In the genomic region with DNA sequence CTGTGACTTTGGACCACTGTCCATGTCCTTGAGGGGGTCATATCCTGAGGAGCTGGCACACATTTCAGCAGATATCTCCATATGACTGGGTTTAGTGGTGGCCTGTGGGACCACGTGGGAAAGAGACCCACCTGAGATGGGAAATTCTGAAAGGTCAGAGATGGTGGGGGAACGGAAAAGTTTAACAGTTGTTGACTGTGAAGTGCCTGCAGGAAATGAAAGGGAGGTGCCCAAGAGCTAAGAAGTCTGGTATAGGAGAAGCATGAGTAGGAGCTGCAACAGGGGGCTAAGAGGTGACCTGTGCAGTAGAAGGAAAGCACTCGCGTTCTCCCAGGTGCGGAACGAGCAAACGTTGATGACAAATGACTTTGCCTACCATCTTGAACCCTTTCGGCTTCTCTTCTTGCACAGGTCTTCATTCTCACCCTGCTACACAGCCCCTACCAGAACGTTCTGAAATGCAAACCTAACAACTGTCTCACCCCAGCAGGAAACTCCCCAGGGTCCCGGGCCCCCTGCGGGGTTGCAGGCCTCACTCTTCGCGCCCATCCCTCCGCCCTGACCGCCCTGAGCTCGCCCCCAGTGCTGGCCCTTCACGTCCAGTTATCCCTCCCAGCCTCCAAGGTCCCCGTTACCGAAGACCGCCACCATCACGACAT, we compare ENCODE assay signal across 8 cellular contexts. TPM values are rescaled to one million over a fixed set of nuclear protein-coding genes. Genes with fewer than 3 reads are reported as not detected.
DNase-seq lines count a peak whose midpoint lies in the region; ATAC-seq and TF ChIP-seq lines count a peak whose summit lies in the region.

No MANE protein-coding gene starts in this region.

- 39% methylated on average over 20 of the region's 21 CpGs for WGBS in SK-N-SH (ENCODE audit: low lambda C conversion rate)

- H3K36me3 Mint-ChIP-seq in activated naive CD8-positive, alpha-beta T cell treated with anti-CD3 and anti-CD28 coated beads, Interleukin-2, amount 50 U/mL, for 24 hours (ENCODE audit: low read depth) = peaks cover 12% of the 10 kb centered on the region

- DNase-seq in SK-N-SH = no peak
- DNase-seq in activated naive CD8-positive, alpha-beta T cell treated with anti-CD3 and anti-CD28 coated beads, Interleukin-2, amount 50 U/mL, for 24 hours = peak; percentile 52
- DNase-seq in left lung = peak in 1 of 2 donors; percentile 3
- no peak for DNase-seq in NCI-H2029 treated with DMSO at 0.1 percent for 48 hours (lab: John Stamatoyannopoulos, UW)
- DNase-seq in amniotic stem cell (lab: John Stamatoyannopoulos, UW) = no peak
- DNase-seq in MG63 = no peak

- H3K4me1 ChIP-seq in SK-N-SH (ENCODE audit: control insufficient read depth in 1 of 2, insufficient read depth in 2 of 2, low read depth in 1 of 2, low read length in 1 of 2) (peaks cover 0 to 9% of the 10 kb centered on the region in 2 experiments; a peak in 1 of 4 replicates), left lung (peaks cover 0 to 8% of the 10 kb centered on the region in 2 donors)

- peak overlapping the region; percentile 46; the same call in 1 of the 2 replicates for H2AFZ ChIP-seq in SK-N-SH (ENCODE audit: low read depth)

- no peak overlapping the region for H3K9ac ChIP-seq in SK-N-SH

- H3K9me3 ChIP-seq in SK-N-SH = no peaks in the 10 kb centered on the region
- no peaks in the 10 kb centered on the region for H3K9me3 ChIP-seq in left lung
- no peaks in the 10 kb centered on the region for H3K9me3 ChIP-seq in MG63

- H3F3A ChIP-seq in SK-N-SH (replicated peaks; ENCODE audit: insufficient read depth) = no peaks in the 10 kb centered on the region

- no peak for TF ChIP-seq EP300 in SK-N-SH (IDR thresholded peaks at IDR 0.05; ENCODE audit: borderline replicate concordance in 1 of 2, low read depth in 1 of 2, low read length in 1 of 2)

- H3K79me2 ChIP-seq in SK-N-SH (ENCODE audit: insufficient read depth) = no peaks in the 10 kb centered on the region

- CTCF ChIA-PET in SK-N-SH (lab: Yijun Ruan, JAX) = interaction anchor here (0.9 to 1.1 kb wide), 2 partner anchors 14 to 57 kb away, joined by 3 read pairs; no protein-coding TSS in a partner anchor

- intact Hi-C loops in left lung (cut with DNase I) = no loop called here

- H3K27me3 Mint-ChIP-seq in activated naive CD8-positive, alpha-beta T cell treated with anti-CD3 and anti-CD28 coated beads, Interleukin-2, amount 50 U/mL, for 24 hours = peaks cover 3% of the 10 kb centered on the region

- H3K4me1 Mint-ChIP-seq in activated naive CD8-positive, alpha-beta T cell treated with anti-CD3 and anti-CD28 coated beads, Interleukin-2, amount 50 U/mL, for 24 hours = peaks cover 33% of the 10 kb centered on the region

- ATAC-seq in SK-N-SH treated with all-trans-retinoic acid at 6 μM for 48 hours (no peak), left lung (peak; percentile 13)
- peak; percentile 74 for ATAC-seq in activated naive CD8-positive, alpha-beta T cell treated with anti-CD3 and anti-CD28 coated beads, Interleukin-2, amount 50 U/mL, for 24 hours

- no peaks in the 10 kb centered on the region for H3K9me2 ChIP-seq in SK-N-SH

- peak overlapping the region; percentile 97 for H3K4me3 Mint-ChIP-seq in activated naive CD8-positive, alpha-beta T cell treated with anti-CD3 and anti-CD28 coated beads, Interleukin-2, amount 50 U/mL, for 24 hours

- no peaks in the 10 kb centered on the region for H4K20me1 ChIP-seq in SK-N-SH (ENCODE audit: insufficient read depth)

- peak overlapping the region; percentile 62; the same call in 1 of the 2 replicates for H3K4me2 ChIP-seq in SK-N-SH

- POLR2A ChIA-PET in SK-N-SH (lab: Yijun Ruan, JAX) = no interaction called here

- H3K27ac ChIP-seq in SK-N-SH (ENCODE audit: low read depth in 2 of 2, low read length in 1 of 2) (peak overlapping the region in 1 of 2 experiments; percentile 22; a peak in 1 of 4 replicates), left lung (peak overlapping the region; percentile 82), temporal lobe (ENCODE audit: low read depth, low read length) (peak overlapping the region; percentile 87)

- peak overlapping the region; percentile 13 to 53; a peak in 3 of 4 replicates for H3K4me3 ChIP-seq in SK-N-SH (ENCODE audit: low read depth in 2 of 2, low read length in 1 of 2)
- peak overlapping the region; percentile 39 to 63 for H3K4me3 ChIP-seq in left lung
- H3K4me3 ChIP-seq in MG63 = no peak overlapping the region

- H3K27me3 ChIP-seq in SK-N-SH (ENCODE audit: insufficient read depth) = no peaks in the 10 kb centered on the region
- H3K27me3 ChIP-seq in left lung = no peaks in the 10 kb centered on the region
- no peaks in the 10 kb centered on the region for H3K27me3 ChIP-seq in MG63

- TF ChIP-seq CTCF in SK-N-SH (IDR thresholded peaks at IDR 0.05) (no peak), left lung (IDR thresholded peaks at IDR 0.05) (no peak)

- no peaks in the 10 kb centered on the region for H3K9me3 Mint-ChIP-seq in activated naive CD8-positive, alpha-beta T cell treated with anti-CD3 and anti-CD28 coated beads, Interleukin-2, amount 50 U/mL, for 24 hours

- peak overlapping the region; percentile 94 for H3K27ac Mint-ChIP-seq in activated naive CD8-positive, alpha-beta T cell treated with anti-CD3 and anti-CD28 coated beads, Interleukin-2, amount 50 U/mL, for 24 hours

- no peak for TF ChIP-seq RAD21 in SK-N-SH (IDR thresholded peaks at IDR 0.05; ENCODE audit: low read length)

- no peaks in the 10 kb centered on the region for H3K36me3 ChIP-seq in SK-N-SH (replicated peaks in 1 of 2; ENCODE audit: control insufficient read depth in 1 of 2, insufficient read depth in 2 of 2, low read length in 1 of 2)
- no peaks in the 10 kb centered on the region for H3K36me3 ChIP-seq in left lung
- H3K36me3 ChIP-seq in MG63 = no peaks in the 10 kb centered on the region

TF ChIP-seq in SK-N-SH, 30 proteins besides CTCF, POLR2A, EP300 and RAD21:
- no peak for TF ChIP-seq SMC3 (IDR thresholded peaks at IDR 0.05; ENCODE audit: low read depth, low read length)

TF ChIP-seq in SK-N-SH treated with all-trans-retinoic acid at 6 μM for 48 hours, 23 proteins besides CTCF, POLR2A, EP300 and RAD21 (continues in another document):
- no peak for TF ChIP-seq ZFP30 (CRISPR knock-in tag; IDR thresholded peaks at IDR 0.05)
- TF ChIP-seq, protein P1, sequence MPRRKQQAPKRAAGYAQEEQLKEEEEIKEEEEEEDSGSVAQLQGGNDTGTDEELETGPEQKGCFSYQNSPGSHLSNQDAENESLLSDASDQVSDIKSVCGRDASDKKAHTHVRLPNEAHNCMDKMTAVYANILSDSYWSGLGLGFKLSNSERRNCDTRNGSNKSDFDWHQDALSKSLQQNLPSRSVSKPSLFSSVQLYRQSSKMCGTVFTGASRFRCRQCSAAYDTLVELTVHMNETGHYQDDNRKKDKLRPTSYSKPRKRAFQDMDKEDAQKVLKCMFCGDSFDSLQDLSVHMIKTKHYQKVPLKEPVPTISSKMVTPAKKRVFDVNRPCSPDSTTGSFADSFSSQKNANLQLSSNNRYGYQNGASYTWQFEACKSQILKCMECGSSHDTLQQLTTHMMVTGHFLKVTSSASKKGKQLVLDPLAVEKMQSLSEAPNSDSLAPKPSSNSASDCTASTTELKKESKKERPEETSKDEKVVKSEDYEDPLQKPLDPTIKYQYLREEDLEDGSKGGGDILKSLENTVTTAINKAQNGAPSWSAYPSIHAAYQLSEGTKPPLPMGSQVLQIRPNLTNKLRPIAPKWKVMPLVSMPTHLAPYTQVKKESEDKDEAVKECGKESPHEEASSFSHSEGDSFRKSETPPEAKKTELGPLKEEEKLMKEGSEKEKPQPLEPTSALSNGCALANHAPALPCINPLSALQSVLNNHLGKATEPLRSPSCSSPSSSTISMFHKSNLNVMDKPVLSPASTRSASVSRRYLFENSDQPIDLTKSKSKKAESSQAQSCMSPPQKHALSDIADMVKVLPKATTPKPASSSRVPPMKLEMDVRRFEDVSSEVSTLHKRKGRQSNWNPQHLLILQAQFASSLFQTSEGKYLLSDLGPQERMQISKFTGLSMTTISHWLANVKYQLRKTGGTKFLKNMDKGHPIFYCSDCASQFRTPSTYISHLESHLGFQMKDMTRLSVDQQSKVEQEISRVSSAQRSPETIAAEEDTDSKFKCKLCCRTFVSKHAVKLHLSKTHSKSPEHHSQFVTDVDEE (CRISPR knock-in tag; IDR thresholded peaks at IDR 0.05) = no peak
- no peak for TF ChIP-seq ZNF8 (CRISPR knock-in tag; IDR thresholded peaks at IDR 0.05)
- TF ChIP-seq RARB (CRISPR knock-in tag; IDR thresholded peaks at IDR 0.05) = no peak
- no peak for TF ChIP-seq PPARA (CRISPR knock-in tag; IDR thresholded peaks at IDR 0.05; ENCODE audit: borderline replicate concordance)
- no peak for TF ChIP-seq BACH2 (CRISPR knock-in tag; IDR thresholded peaks at IDR 0.05; ENCODE audit: borderline replicate concordance)
- TF ChIP-seq ISL1 (CRISPR knock-in tag; IDR thresholded peaks at IDR 0.05) = no peak
- no peak for TF ChIP-seq ZC3H10 (CRISPR knock-in tag; IDR thresholded peaks at IDR 0.05)
- no peak for TF ChIP-seq TCF4 (CRISPR knock-in tag; IDR thresholded peaks at IDR 0.05; ENCODE audit: borderline replicate concordance)
- TF ChIP-seq ARNTL (CRISPR knock-in tag; IDR thresholded peaks at IDR 0.05; ENCODE audit: borderline replicate concordance, low read depth) = no peak
- TF ChIP-seq, protein P2, sequence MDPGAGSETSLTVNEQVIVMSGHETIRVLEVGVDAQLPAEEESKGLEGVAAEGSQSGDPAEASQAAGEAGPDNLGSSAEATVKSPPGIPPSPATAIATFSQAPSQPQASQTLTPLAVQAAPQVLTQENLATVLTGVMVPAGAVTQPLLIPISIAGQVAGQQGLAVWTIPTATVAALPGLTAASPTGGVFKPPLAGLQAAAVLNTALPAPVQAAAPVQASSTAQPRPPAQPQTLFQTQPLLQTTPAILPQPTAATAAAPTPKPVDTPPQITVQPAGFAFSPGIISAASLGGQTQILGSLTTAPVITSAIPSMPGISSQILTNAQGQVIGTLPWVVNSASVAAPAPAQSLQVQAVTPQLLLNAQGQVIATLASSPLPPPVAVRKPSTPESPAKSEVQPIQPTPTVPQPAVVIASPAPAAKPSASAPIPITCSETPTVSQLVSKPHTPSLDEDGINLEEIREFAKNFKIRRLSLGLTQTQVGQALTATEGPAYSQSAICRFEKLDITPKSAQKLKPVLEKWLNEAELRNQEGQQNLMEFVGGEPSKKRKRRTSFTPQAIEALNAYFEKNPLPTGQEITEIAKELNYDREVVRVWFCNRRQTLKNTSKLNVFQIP (CRISPR knock-in tag; IDR thresholded peaks at IDR 0.05; ENCODE audit: borderline replicate concordance, low read depth) = no peak

RNA-seq across cellular contexts. Expression of a gene that starts 9.8 kb away (rescaled TPM):
- polyA plus RNA-seq in SK-N-SH (2012; rRNA removed) = not detected in 2 replicates
- polyA plus RNA-seq in SK-N-SH (2012; cell fraction: cytosol; rRNA removed) = not detected in 2 replicates
- polyA plus RNA-seq in SK-N-SH (2012; cell fraction: nucleus; rRNA removed) = not detected in 2 replicates
- 1 to 10 TPM; 1.0 to 6.0 TPM for total RNA-seq in left lung
- total RNA-seq in temporal lobe = not detected
- total RNA-seq in MG63 (2014; rRNA removed; shearing (Covaris generic); ENCODE audit: low replicate concordance) = not detected in 2 replicates

RNA-seq across cellular contexts. Expression of a gene that starts 47.3 kb away (rescaled TPM):
- 195 and 217 TPM in 2 replicates for polyA plus RNA-seq in SK-N-SH (2012; rRNA removed)
- 185 and 227 TPM in 2 replicates for polyA plus RNA-seq in SK-N-SH (2012; cell fraction: cytosol; rRNA removed)
- polyA plus RNA-seq in SK-N-SH (2012; cell fraction: nucleus; rRNA removed) = 101 and 146 TPM in 2 replicates
- total RNA-seq in left lung = 100 to 1,000 TPM; 161 to 230 TPM
- 63.4 TPM for total RNA-seq in temporal lobe
- total RNA-seq in MG63 (2014; rRNA removed; shearing (Covaris generic); ENCODE audit: low replicate concordance) = 286 and 294 TPM in 2 replicates
